In the genomic region with DNA sequence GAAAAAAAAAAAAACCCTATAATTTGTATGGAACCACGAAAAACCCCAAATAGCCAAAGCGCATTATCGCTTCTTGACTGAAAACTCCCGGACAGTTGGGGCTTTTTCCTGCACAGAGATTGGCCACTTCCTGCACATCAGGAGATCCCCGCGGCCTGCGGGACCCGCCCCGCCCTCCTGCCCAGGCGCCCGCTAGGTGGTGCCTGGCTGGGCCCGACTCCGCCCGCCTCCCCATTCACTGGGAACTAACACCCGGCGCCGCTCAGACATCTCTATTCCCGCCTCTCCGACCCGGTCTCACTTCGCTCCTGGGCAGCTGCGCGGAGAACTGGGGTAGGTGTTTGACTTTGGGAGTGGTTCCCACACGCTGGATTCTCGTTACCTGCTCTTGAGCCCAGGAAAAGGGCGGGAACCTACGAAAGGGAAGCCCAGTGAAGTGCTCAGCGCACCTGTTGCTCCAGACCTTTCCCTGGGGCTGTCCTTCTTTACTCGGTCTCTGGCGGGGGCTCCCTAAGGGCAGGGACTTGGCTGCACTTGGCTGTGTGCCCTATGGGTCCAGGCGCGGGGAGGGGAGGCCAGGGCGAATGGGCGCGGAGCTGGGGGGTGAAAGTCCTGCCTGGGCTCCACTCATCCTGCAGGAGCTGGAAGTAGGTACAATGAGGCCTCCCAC, we compare ENCODE assay signal across 8 cellular contexts. TPM values are rescaled to one million over a fixed set of nuclear protein-coding genes. Genes with fewer than 3 reads are reported as not detected.
DNase-seq lines count a peak whose midpoint lies in the region; ATAC-seq, FAIRE-seq and TF ChIP-seq lines count a peak whose summit lies in the region.

Gene HMSD, plus strand, starts transcription at position 234 of the 670 bp plus-strand sequence. CDS start 4,155 bp downstream, outside the sequence.

- 32% methylated on average over 13 of the region's 35 CpGs for WGBS in A549 (ENCODE audit: missing lambda C conversion rate)

- intact Hi-C loops in vagina (cut with DNase I): no loop called here

- TF ChIP-seq EP300 in A549 (IDR thresholded peaks at IDR 0.05): no peak

- peak; percentile 100 for ATAC-seq in A549
- peak; percentile 86 for ATAC-seq in GM18517 (IDR thresholded peaks at IDR 0.05; ENCODE audit: unreplicated experiment)
- ATAC-seq in HG02885 (IDR thresholded peaks at IDR 0.05; ENCODE audit: poor library complexity, unreplicated experiment): peak; percentile 92

- H3K36me3 ChIP-seq in neutrophil (no peaks in the 10 kb centered on the region), vagina (no peaks in the 10 kb centered on the region)

- H3K4me3 ChIP-seq in A549: peak within 1 kb of the TSS; percentile 37
- H3K4me3 ChIP-seq in fibroblast of villous mesenchyme (ENCODE audit: low read depth, low read length): peak within 1 kb of the TSS; percentile 54
- peak within 1 kb of the TSS; percentile 31 to 32 for H3K4me3 ChIP-seq in neutrophil (ENCODE audit: low read depth in 1 of 2, low read length in 1 of 2)
- H3K4me3 ChIP-seq in vagina: peak within 1 kb of the TSS; percentile 9 to 27

- POLR2A ChIA-PET in A549 (lab: Yijun Ruan, JAX): no interaction called here

- TF ChIP-seq CTCF in A549 (IDR thresholded peaks at IDR 0.05) (peak; percentile 15; the same call in 1 of the 3 replicates), fibroblast of villous mesenchyme (IDR thresholded peaks at IDR 0.05; ENCODE audit: insufficient read depth, low read depth, low read length) (peak; percentile 51), neutrophil (IDR thresholded peaks at IDR 0.05) (no peak), vagina (IDR thresholded peaks at IDR 0.05) (peak in 2 of 3 experiments; percentile 13 to 19)

- no peaks in the 10 kb centered on the region for H3K27me3 ChIP-seq in neutrophil
- H3K27me3 ChIP-seq in vagina: no peaks in the 10 kb centered on the region

- H3K27ac ChIP-seq in A549 (peak within 1 kb of the TSS in 1 of 2 experiments; percentile 52; a peak in 1 of 6 replicates), neutrophil (no peak within 1 kb of the TSS), vagina (no peak within 1 kb of the TSS)

- H3K4me1 ChIP-seq in A549 (no peaks in the 10 kb centered on the region), neutrophil (ENCODE audit: control insufficient read depth in 1 of 2, insufficient read depth in 1 of 2, low read depth in 1 of 2, low read length in 1 of 2) (peaks cover 6 to 8% of the 10 kb centered on the region in 2 experiments), vagina (peaks cover 8% of the 10 kb centered on the region)

- H3K9me3 ChIP-seq in A549 (no peaks in the 10 kb centered on the region), neutrophil (no peaks in the 10 kb centered on the region), vagina (no peaks in the 10 kb centered on the region)

- H3K4me2 ChIP-seq in A549: peak within 1 kb of the TSS; percentile 70

- peak; percentile 40 to 53 for DNase-seq in A549 (ENCODE audit: low read depth in 1 of 2, low spot score in 1 of 2)
- peak; percentile 12 for DNase-seq in NCI-H2171 treated with DMSO at 0.1 percent for 48 hours (lab: John Stamatoyannopoulos, UW)
- DNase-seq in activated T-cell treated with anti-CD3 and anti-CD28 coated beads, Interleukin-2, amount 50 U/mL, for 1 hour: peak; percentile 53
- DNase-seq in fibroblast of villous mesenchyme (ENCODE audit: low read depth): peak; percentile 38
- no peak for DNase-seq in vagina (ENCODE audit: extremely low spot score in 2 of 2)

- no peak for TF ChIP-seq RAD21 in A549 (conservative IDR thresholded peaks at IDR 0.05 in 1 of 2, IDR thresholded peaks at IDR 0.05 in 1 of 2)

- TF ChIP-seq POLR2A in A549 (IDR thresholded peaks at IDR 0.05; ENCODE audit: low read length): no peak
- TF ChIP-seq POLR2A in vagina (IDR thresholded peaks at IDR 0.05): no peak

- no peak for FAIRE-seq in A549 (lab: Jason Lieb, UNC)

- CTCF ChIA-PET in A549 (lab: Yijun Ruan, JAX): no interaction called here

TF ChIP-seq in A549, 52 proteins besides CTCF, POLR2A, EP300 and RAD21:
- no peak for TF ChIP-seq SREBF2 (IDR thresholded peaks at IDR 0.05)
- TF ChIP-seq, protein P1, sequence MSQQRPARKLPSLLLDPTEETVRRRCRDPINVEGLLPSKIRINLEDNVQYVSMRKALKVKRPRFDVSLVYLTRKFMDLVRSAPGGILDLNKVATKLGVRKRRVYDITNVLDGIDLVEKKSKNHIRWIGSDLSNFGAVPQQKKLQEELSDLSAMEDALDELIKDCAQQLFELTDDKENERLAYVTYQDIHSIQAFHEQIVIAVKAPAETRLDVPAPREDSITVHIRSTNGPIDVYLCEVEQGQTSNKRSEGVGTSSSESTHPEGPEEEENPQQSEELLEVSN (IDR thresholded peaks at IDR 0.05; ENCODE audit: borderline replicate concordance, low read depth): peak; percentile 52; the same call in 1 of the 2 replicates

RNA-seq across cellular contexts. Expression of gene HMSD, which starts in this region (rescaled TPM):
- polyA plus RNA-seq in A549 (2011; rRNA removed): 0.13 and 0.30 TPM in 2 replicates
- polyA plus RNA-seq in A549 (2012; cell fraction: cytosol; rRNA removed): 0.03 and 0.06 TPM in 2 replicates
- 0.06 and 0.08 TPM in 2 replicates for polyA plus RNA-seq in A549 (2012; cell fraction: nucleus; rRNA removed)
- 0.12 to 0.23 TPM in 2 of 3 replicates, not detected in the other for polyA plus RNA-seq in A549 (2017; fragmentation: RNase III; extraction: RNeasy Plus Mini Kit Qiagen cat#74134 plus additional on column Dnase treatment)
- polyA minus RNA-seq in A549 (2011; rRNA and poly(A)+ RNA removed): 0.33 TPM in 1 of 2 replicates, not detected in the other
- 1.3 TPM in 2 replicates for total RNA-seq in fibroblast of villous mesenchyme
- total RNA-seq in vagina: not detected

Comparison
In these comparisons a context has a peak if more than half of its experiments do, and no peak if none do; other contexts are left out.
1. Peak in DNase-seq, ATAC-seq, H3K4me3 ChIP-seq and H3K4me2 ChIP-seq in A549; RNA of the gene not detected or under 1 TPM.
2. DNase-seq: peak in NCI-H2171 treated with DMSO at 0.1 percent for 48 hours (single experiment), activated T-cell treated with anti-CD3 and anti-CD28 coated beads, Interleukin-2, amount 50 U/mL, for 1 hour (single experiment) and fibroblast of villous mesenchyme (single experiment); none in vagina (0 of 2).
3. Peak in every context shown above with its lines, with median percentiles within 50 percentile points of each other: ATAC-seq and H3K4me3 ChIP-seq.